13 cellular contexts compared by ENCODE assay signal in the genomic region with DNA sequence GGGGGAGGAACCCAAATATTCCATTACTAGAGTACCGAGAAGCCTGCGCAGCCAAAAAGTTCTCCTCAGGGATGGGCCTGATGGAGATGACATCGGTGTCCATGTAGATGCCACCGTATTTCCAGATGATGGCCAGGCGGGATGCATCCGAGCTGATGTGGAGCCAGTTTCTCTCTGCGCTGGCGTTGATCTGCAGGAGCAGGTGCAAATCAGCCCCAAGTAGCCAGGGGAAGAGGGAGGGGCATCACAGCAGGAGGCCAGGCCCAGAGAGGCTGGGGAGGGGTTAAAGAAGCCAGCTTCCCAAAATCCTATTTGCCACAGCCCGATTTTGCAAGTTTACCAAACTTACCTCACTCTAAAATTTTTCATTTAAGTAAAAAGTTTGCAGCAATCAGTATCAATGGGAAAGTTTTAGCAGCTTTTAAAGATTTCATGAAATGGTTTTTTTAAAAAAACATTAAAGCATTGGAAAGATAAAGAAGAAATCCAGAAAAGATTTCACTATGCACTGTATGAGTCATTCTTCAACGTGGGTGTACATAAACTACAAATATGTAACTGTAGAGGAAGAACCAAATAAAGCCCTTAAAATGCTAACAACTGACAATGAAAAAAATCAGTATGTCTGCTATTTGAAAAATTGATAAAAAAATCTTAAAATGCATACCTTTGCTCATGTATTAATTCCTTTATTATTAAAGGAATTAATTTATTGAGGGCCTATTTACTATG. TPM values are rescaled to one million over a fixed set of nuclear protein-coding genes. Genes with fewer than 3 reads are reported as not detected.
A peak's percentile ranks its signal among the peaks of the same experiment; 100 is the strongest.
DNase-seq lines count a peak whose midpoint lies in the region; ATAC-seq and TF ChIP-seq lines count a peak whose summit lies in the region.
"Had no signal": no experiment of that assay in that cellular context is flagged by ENCODE, and none has a peak within 500 bp of the region (broad histone marks: within the 10 kb centered on the region; RNA-seq: fewer than 3 reads in every experiment).

No MANE protein-coding gene starts in this region.

- H3K36me3 ChIP-seq in thymus (ENCODE audit: control insufficient read depth, insufficient read depth) (no peaks in the 10 kb centered on the region), testis (ENCODE audit: low read depth, missing control alignments) (no peaks in the 10 kb centered on the region)
- H3K36me3 ChIP-seq: suprapubic skin had no signal

- DNase-seq in NCI-H146 (lab: John Stamatoyannopoulos, UW): peak; percentile 16
- no peak for DNase-seq in NCI-H146 treated with DMSO at 0.1 percent for 48 hours (lab: John Stamatoyannopoulos, UW; ENCODE audit: unreplicated experiment)
- peak; percentile 24 to 68 for DNase-seq in foreskin fibroblast
- DNase-seq in NAMALWA (ENCODE audit: low spot score): no peak
- DNase-seq in testis: no peak
- DNase-seq: 8988T; effector CD8-positive, alpha-beta T cell; retina had no signal

- TF ChIP-seq CTCF in foreskin fibroblast (IDR thresholded peaks at IDR 0.05; ENCODE audit: low read depth, low read length) (no peak), testis (IDR thresholded peaks at IDR 0.05) (no peak)

- no peak for TF ChIP-seq POLR2A in testis (IDR thresholded peaks at IDR 0.05)

- H3K9me3 ChIP-seq in thymus (ENCODE audit: control insufficient read depth) (no peaks in the 10 kb centered on the region), testis (no peaks in the 10 kb centered on the region)
- H3K9me3 ChIP-seq: suprapubic skin had no signal

- H3K4me1 ChIP-seq in thymus (ENCODE audit: control insufficient read depth, insufficient read depth, low read length): no peaks in the 10 kb centered on the region
- no peaks in the 10 kb centered on the region for H3K4me1 ChIP-seq in testis
- H3K4me1 ChIP-seq: suprapubic skin had no signal

- ATAC-seq in SK-N-SH treated with all-trans-retinoic acid at 6 μM for 48 hours: peak; percentile 70
- ATAC-seq in HG03432 (IDR thresholded peaks at IDR 0.05; ENCODE audit: unreplicated experiment): no peak

- no peak overlapping the region for H3K4me3 ChIP-seq in foreskin fibroblast (ENCODE audit: low read depth in 1 of 2, low read length in 2 of 2)
- no peak overlapping the region for H3K4me3 ChIP-seq in thymus (ENCODE audit: low read length)
- H3K4me3 ChIP-seq in testis: no peak overlapping the region
- H3K4me3 ChIP-seq: suprapubic skin had no signal

- H3K27me3 ChIP-seq in thymus (ENCODE audit: control insufficient read depth, insufficient read depth) (no peaks in the 10 kb centered on the region), testis (no peaks in the 10 kb centered on the region)
- H3K27me3 ChIP-seq: suprapubic skin had no signal

- 92% methylated on average over 10 of the region's 10 CpGs for WGBS in thymus
- 78 to 85% methylated on average over 10 of the region's 10 CpGs for WGBS in testis, 2 donors

- intact Hi-C loops in testis (cut with DNase I; ENCODE audit: low total_unique reads): no loop called here

- H3K27ac ChIP-seq in thymus (ENCODE audit: low read depth) (peak overlapping the region; percentile 13), testis (no peak overlapping the region)

TF ChIP-seq in SK-N-SH treated with all-trans-retinoic acid at 6 μM for 48 hours, 23 proteins besides CTCF, POLR2A, EP300 and RAD21:
- TF ChIP-seq BACH2 (CRISPR knock-in tag; IDR thresholded peaks at IDR 0.05; ENCODE audit: borderline replicate concordance) (no peak), ISL1 (CRISPR knock-in tag; IDR thresholded peaks at IDR 0.05) (no peak), ZFP30 (CRISPR knock-in tag; IDR thresholded peaks at IDR 0.05) (no peak), PATZ1 (CRISPR knock-in tag; IDR thresholded peaks at IDR 0.05; ENCODE audit: borderline replicate concordance) (no peak), ZNF70 (CRISPR knock-in tag; IDR thresholded peaks at IDR 0.05) (no peak)
- TF ChIP-seq, protein P1, sequence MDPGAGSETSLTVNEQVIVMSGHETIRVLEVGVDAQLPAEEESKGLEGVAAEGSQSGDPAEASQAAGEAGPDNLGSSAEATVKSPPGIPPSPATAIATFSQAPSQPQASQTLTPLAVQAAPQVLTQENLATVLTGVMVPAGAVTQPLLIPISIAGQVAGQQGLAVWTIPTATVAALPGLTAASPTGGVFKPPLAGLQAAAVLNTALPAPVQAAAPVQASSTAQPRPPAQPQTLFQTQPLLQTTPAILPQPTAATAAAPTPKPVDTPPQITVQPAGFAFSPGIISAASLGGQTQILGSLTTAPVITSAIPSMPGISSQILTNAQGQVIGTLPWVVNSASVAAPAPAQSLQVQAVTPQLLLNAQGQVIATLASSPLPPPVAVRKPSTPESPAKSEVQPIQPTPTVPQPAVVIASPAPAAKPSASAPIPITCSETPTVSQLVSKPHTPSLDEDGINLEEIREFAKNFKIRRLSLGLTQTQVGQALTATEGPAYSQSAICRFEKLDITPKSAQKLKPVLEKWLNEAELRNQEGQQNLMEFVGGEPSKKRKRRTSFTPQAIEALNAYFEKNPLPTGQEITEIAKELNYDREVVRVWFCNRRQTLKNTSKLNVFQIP (CRISPR knock-in tag; IDR thresholded peaks at IDR 0.05; ENCODE audit: borderline replicate concordance, low read depth): no peak
- TF ChIP-seq, protein P2, sequence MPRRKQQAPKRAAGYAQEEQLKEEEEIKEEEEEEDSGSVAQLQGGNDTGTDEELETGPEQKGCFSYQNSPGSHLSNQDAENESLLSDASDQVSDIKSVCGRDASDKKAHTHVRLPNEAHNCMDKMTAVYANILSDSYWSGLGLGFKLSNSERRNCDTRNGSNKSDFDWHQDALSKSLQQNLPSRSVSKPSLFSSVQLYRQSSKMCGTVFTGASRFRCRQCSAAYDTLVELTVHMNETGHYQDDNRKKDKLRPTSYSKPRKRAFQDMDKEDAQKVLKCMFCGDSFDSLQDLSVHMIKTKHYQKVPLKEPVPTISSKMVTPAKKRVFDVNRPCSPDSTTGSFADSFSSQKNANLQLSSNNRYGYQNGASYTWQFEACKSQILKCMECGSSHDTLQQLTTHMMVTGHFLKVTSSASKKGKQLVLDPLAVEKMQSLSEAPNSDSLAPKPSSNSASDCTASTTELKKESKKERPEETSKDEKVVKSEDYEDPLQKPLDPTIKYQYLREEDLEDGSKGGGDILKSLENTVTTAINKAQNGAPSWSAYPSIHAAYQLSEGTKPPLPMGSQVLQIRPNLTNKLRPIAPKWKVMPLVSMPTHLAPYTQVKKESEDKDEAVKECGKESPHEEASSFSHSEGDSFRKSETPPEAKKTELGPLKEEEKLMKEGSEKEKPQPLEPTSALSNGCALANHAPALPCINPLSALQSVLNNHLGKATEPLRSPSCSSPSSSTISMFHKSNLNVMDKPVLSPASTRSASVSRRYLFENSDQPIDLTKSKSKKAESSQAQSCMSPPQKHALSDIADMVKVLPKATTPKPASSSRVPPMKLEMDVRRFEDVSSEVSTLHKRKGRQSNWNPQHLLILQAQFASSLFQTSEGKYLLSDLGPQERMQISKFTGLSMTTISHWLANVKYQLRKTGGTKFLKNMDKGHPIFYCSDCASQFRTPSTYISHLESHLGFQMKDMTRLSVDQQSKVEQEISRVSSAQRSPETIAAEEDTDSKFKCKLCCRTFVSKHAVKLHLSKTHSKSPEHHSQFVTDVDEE (CRISPR knock-in tag; IDR thresholded peaks at IDR 0.05): no peak
TF ChIP-seq in SK-N-SH treated with all-trans-retinoic acid at 6 μM for 48 hours: peak in this region for 0.

RNA-seq across cellular contexts. Expression of gene A4GNT, which starts 7.3 kb away (rescaled TPM):
- not detected for polyA plus RNA-seq in thymus
- not detected for total RNA-seq in testis
- not detected for polyA plus RNA-seq in testis (ENCODE audit: insufficient read depth, low read depth, low replicate concordance)
- total RNA-seq: mononuclear cell, suprapubic skin had no signal

RNA-seq across cellular contexts. Expression of gene DZIP1L, which starts 9.4 kb away (rescaled TPM):
- 1.5 TPM for polyA plus RNA-seq in thymus
- 10 to 100 TPM; 22.1 to 24.6 TPM for total RNA-seq in testis
- polyA plus RNA-seq in testis (ENCODE audit: insufficient read depth, low read depth, low replicate concordance): 6.6 TPM

RNA-seq across cellular contexts. Expression of gene DBR1, which starts 49.9 kb away (rescaled TPM):
- polyA plus RNA-seq in thymus: 12.7 TPM
- total RNA-seq in testis: 1 to 10 TPM; 6.9 to 8.1 TPM
- 6.5 TPM for polyA plus RNA-seq in testis (ENCODE audit: insufficient read depth, low read depth, low replicate concordance)

Comparison
In these comparisons a context has a peak if more than half of its experiments do, and no peak if none do; other contexts are left out.
1. DNase-seq: peak in NCI-H146 (single experiment) and foreskin fibroblast (2 of 2); none in NCI-H146 treated with DMSO at 0.1 percent for 48 hours (single experiment), NAMALWA (single experiment) and testis (single experiment).